ENCODE assay signal across 17 cellular contexts in the genomic region with DNA sequence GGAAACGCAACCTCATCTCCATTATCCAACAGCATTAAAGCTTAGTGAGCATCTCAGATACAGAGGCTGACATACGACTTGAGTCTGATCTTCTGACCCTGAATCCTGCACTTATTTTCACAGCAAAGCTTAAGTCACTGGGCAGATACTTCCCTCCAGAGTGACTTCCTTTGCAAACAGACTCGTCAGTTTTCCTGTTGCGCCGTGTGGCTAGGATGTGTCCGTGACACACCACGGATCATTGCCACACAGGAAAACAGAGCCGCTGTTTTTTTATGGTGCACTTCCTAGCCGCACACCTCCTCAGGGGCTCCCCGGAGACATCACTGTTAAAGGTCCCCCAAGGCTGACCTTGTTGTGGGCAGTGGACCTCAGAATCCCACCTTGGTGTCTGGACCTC.
"Had no signal": no experiment of that assay in that cellular context is flagged by ENCODE, and none has a peak within 500 bp of the region (broad histone marks: within the 10 kb centered on the region; RNA-seq: fewer than 3 reads in every experiment).

No MANE protein-coding gene starts in this region.

- DNase-seq: cortex of kidney; effector memory CD4-positive, alpha-beta T cell; esophagus squamous epithelium; foreskin fibroblast; head of caudate nucleus; hippocampal formation; left colon; left ventricle myocardium superior; natural killer cell; nucleus accumbens; ovary; right cardiac atrium; small intestine; stimulated activated CD4-positive, alpha-beta T cell treated with anti-CD3 and anti-CD28 coated beads, Interleukin-12 subunit alpha, Interleukin-12 subunit beta, amount 100 ng/mL, for 4 hours; testis; upper lobe of right lung had no signal

- H3K27ac ChIP-seq: esophagus squamous epithelium, ovary, testis, tibial nerve, upper lobe of right lung had no signal

- H3K4me3 ChIP-seq: esophagus squamous epithelium, ovary, testis, tibial nerve, upper lobe of right lung had no signal

- H3K9me3 ChIP-seq: esophagus squamous epithelium, ovary, testis, upper lobe of right lung had no signal

- H3K36me3 ChIP-seq: esophagus squamous epithelium, ovary, tibial nerve, upper lobe of right lung had no signal

- ATAC-seq: left ventricle myocardium superior, natural killer cell, upper lobe of right lung had no signal

- H3K27me3 ChIP-seq: ovary, testis, tibial nerve had no signal

- H3K4me1 ChIP-seq: esophagus squamous epithelium, testis, tibial nerve, upper lobe of right lung had no signal
